Comparison of ENCODE assay signal across 1 cellular context in the genomic region with DNA sequence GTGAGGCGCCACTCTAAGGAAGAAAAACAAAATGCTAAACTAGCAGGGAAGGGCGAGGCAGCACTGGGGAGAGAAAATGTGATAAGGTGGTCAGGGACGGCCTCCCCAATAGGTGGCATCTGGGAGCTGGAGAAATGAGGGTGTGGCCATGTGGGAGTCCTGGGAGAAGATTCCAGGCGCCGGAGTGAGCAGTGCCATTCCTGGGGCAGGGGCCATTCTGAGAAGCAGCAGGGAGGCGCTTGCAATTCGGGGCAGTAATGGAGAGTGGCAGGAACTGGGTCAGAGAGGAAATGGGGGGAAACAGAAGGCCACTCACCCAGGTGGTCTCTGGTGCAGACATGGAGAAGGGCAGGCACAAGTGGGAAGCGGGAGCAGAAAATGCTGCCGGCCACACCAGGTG.
TF ChIP-seq lines count a peak whose summit lies in the region.

No MANE protein-coding gene starts in this region.

TF ChIP-seq in SK-N-SH treated with all-trans-retinoic acid at 6 μM for 48 hours, 23 proteins besides CTCF, POLR2A, EP300 and RAD21 (continued from another document):
- TF ChIP-seq, protein P1, sequence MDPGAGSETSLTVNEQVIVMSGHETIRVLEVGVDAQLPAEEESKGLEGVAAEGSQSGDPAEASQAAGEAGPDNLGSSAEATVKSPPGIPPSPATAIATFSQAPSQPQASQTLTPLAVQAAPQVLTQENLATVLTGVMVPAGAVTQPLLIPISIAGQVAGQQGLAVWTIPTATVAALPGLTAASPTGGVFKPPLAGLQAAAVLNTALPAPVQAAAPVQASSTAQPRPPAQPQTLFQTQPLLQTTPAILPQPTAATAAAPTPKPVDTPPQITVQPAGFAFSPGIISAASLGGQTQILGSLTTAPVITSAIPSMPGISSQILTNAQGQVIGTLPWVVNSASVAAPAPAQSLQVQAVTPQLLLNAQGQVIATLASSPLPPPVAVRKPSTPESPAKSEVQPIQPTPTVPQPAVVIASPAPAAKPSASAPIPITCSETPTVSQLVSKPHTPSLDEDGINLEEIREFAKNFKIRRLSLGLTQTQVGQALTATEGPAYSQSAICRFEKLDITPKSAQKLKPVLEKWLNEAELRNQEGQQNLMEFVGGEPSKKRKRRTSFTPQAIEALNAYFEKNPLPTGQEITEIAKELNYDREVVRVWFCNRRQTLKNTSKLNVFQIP (CRISPR knock-in tag; IDR thresholded peaks at IDR 0.05; ENCODE audit: borderline replicate concordance, low read depth) = no peak
- no peak for TF ChIP-seq ZC3H10 (CRISPR knock-in tag; IDR thresholded peaks at IDR 0.05)
